19 cellular contexts compared by ENCODE assay signal in the genomic region with DNA sequence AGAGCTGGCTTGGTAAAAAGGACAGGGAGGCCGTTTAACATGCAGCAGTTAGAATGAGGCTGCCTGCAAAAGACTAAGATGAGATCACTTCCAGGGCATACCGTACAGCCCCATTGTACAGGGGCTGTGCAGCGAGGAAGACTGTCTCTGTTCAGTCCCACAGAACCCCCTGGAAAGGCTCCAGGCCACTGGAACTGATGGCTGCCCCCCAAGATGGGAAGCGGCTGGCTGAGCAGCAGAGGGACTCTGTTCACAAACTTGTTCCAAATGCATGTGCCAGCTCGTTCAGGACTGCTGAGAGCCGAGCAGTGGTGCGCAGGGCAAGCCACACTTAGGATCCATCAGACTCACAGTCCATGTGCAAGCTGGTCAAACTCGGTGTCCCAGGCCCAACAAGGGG.
A peak's percentile ranks its signal among the peaks of the same experiment; 100 is the strongest.
DNase-seq lines count a peak whose midpoint lies in the region; ATAC-seq, FAIRE-seq and TF ChIP-seq lines count a peak whose summit lies in the region.
"Had no signal": no experiment of that assay in that cellular context is flagged by ENCODE, and none has a peak within 500 bp of the region (broad histone marks: within the 10 kb centered on the region; RNA-seq: fewer than 3 reads in every experiment).

No MANE protein-coding gene starts in this region.

- no peak overlapping the region for H3K9ac ChIP-seq in astrocyte (ENCODE audit: low read length)
- H3K9ac ChIP-seq in mammary epithelial cell (ENCODE audit: insufficient read depth, low read length) = no peak overlapping the region

- H3K4me1 ChIP-seq in astrocyte (ENCODE audit: insufficient read depth, low read length) (peaks cover 33% of the 10 kb centered on the region), heart left ventricle (peaks cover 7 to 79% (median 57%) of the 10 kb centered on the region in 12 donors), mammary epithelial cell (ENCODE audit: insufficient read depth, low read length) (peaks cover 34% of the 10 kb centered on the region)

- peaks cover 31% of the 10 kb centered on the region for H3K4me1 Mint-ChIP-seq in astrocyte (ENCODE audit: low read depth, unreplicated experiment)
- peaks cover 3% of the 10 kb centered on the region for H3K4me1 Mint-ChIP-seq in activated CD4-positive, alpha-beta memory T cell treated with anti-CD3 and anti-CD28 coated beads, Interleukin-2, amount 10 ng/mL, durations not matched to agents 7 days and 5 days

- H3K36me3 ChIP-seq in astrocyte (ENCODE audit: insufficient read depth, low read length) (no peaks in the 10 kb centered on the region), heart left ventricle (no peaks in the 10 kb centered on the region), mammary epithelial cell (ENCODE audit: insufficient read depth, low read length) (no peaks in the 10 kb centered on the region)
- H3K36me3 ChIP-seq: brain microvascular endothelial cell, WERI-Rb-1 had no signal

- H3K79me2 ChIP-seq in astrocyte (ENCODE audit: insufficient read depth, low read length) = no peaks in the 10 kb centered on the region
- peaks cover 92% of the 10 kb centered on the region for H3K79me2 ChIP-seq in mammary epithelial cell (ENCODE audit: insufficient read depth, low read length)

- H3K4me2 ChIP-seq in astrocyte (ENCODE audit: low read length) (peak overlapping the region; percentile 66), mammary epithelial cell (ENCODE audit: insufficient read depth, low read depth, low read length) (no peak overlapping the region)

- intact Hi-C loops in heart left ventricle (cut with DNase I) = no loop called here
- intact Hi-C loops in mammary epithelial cell (cut with micrococcal nuclease) = no loop called here

- no peak overlapping the region for H3K27ac Mint-ChIP-seq in astrocyte (ENCODE audit: unreplicated experiment)
- no peak overlapping the region for H3K27ac Mint-ChIP-seq in activated CD4-positive, alpha-beta memory T cell treated with anti-CD3 and anti-CD28 coated beads, Interleukin-2, amount 10 ng/mL, durations not matched to agents 7 days and 5 days

- POLR2A ChIA-PET in activated CD4-positive, alpha-beta memory T cell treated with anti-CD3 and anti-CD28 coated beads, Interleukin-2, amount 10 ng/mL, durations not matched to agents 7 days and 5 days (lab: Charles Lee) = no interaction called here

- H2AFZ ChIP-seq in astrocyte (ENCODE audit: low read depth, low read length) (no peak overlapping the region), mammary epithelial cell (ENCODE audit: low read depth, low read length) (no peak overlapping the region)

- DNase-seq in astrocyte (ENCODE audit: low read depth) (no peak), heart left ventricle (peak in 1 of 5 donors; percentile 51), retina (peak; percentile 2), mammary epithelial cell (no peak), SKM-1 (lab: John Stamatoyannopoulos, UW; ENCODE audit: unreplicated experiment) (no peak)
- DNase-seq in activated CD4-positive, alpha-beta memory T cell treated with anti-CD3 and anti-CD28 coated beads, Interleukin-2, amount 10 ng/mL, durations not matched to agents 7 days and 5 days = no peak
- DNase-seq in activated T-cell treated with anti-CD3 and anti-CD28 coated beads, Interleukin-2, amount 50 U/mL, for 48 hours = no peak
- DNase-seq: activated gamma-delta T cell; brain microvascular endothelial cell; foreskin melanocyte; NCI-H2029; NCI-H510A treated with DMSO at 0.1 percent for 48 hours; PC-3; small intestine; stimulated activated naive CD4-positive, alpha-beta T cell; WERI-Rb-1 had no signal

- H4K20me1 ChIP-seq in astrocyte (ENCODE audit: insufficient read depth, low read length) = peaks cover 57% of the 10 kb centered on the region
- H4K20me1 ChIP-seq in mammary epithelial cell (ENCODE audit: insufficient read depth, low read length) = no peaks in the 10 kb centered on the region

- FAIRE-seq in astrocyte (lab: Jason Lieb, UNC) = no peak
- FAIRE-seq: GM18507, small intestine had no signal

- dilution Hi-C loops in mammary epithelial cell (cut with HindIII; ENCODE audit: low sequenced_read_pairs) = loop anchor here (5.0 kb wide), 1 partner anchor 36 kb away; no protein-coding TSS in a partner anchor

- H3K9me3 ChIP-seq in astrocyte (ENCODE audit: insufficient read depth, low read depth, low read length) (no peaks in the 10 kb centered on the region), heart left ventricle (no peaks in the 10 kb centered on the region), mammary epithelial cell (replicated peaks; ENCODE audit: insufficient read depth, low read length) (no peaks in the 10 kb centered on the region)
- H3K9me3 ChIP-seq: neutrophil had no signal

- no peaks in the 10 kb centered on the region for H3K9me3 Mint-ChIP-seq in astrocyte (ENCODE audit: unreplicated experiment)
- no peaks in the 10 kb centered on the region for H3K9me3 Mint-ChIP-seq in activated CD4-positive, alpha-beta memory T cell treated with anti-CD3 and anti-CD28 coated beads, Interleukin-2, amount 10 ng/mL, durations not matched to agents 7 days and 5 days

- WGBS in heart left ventricle, 4 donors = 62 to 70% (median 66%) methylated on average over 7 to 8 of the region's 8 CpGs
- 10% methylated on average over 5 of the region's 8 CpGs for WGBS in mammary epithelial cell (ENCODE audit: low coverage, missing lambda C conversion rate)

- peaks cover 3% of the 10 kb centered on the region for H3K27me3 ChIP-seq in astrocyte (ENCODE audit: insufficient read depth, low read length)
- no peaks in the 10 kb centered on the region for H3K27me3 ChIP-seq in heart left ventricle
- no peaks in the 10 kb centered on the region for H3K27me3 ChIP-seq in mammary epithelial cell (ENCODE audit: insufficient read depth, low read length)
- H3K27me3 ChIP-seq: brain microvascular endothelial cell, neutrophil had no signal

- no peak overlapping the region for H3K4me3 Mint-ChIP-seq in astrocyte (ENCODE audit: unreplicated experiment)
- no peak overlapping the region for H3K4me3 Mint-ChIP-seq in activated CD4-positive, alpha-beta memory T cell treated with anti-CD3 and anti-CD28 coated beads, Interleukin-2, amount 10 ng/mL, durations not matched to agents 7 days and 5 days

- in situ Hi-C loops in mammary epithelial cell (cut with MboI; ENCODE audit: low sequenced_read_pairs in 2 of 2) = no loop called here

- peak overlapping the region; percentile 83 for H3K27ac ChIP-seq in C4-2B
- no peak overlapping the region for H3K27ac ChIP-seq in astrocyte (ENCODE audit: low read depth, low read length)
- H3K27ac ChIP-seq in heart left ventricle = peak overlapping the region in 11 of 12 donors; percentile 21 to 89 (median 73)
- H3K27ac ChIP-seq in mammary epithelial cell (ENCODE audit: insufficient read depth, low read depth, low read length) = no peak overlapping the region
- H3K27ac ChIP-seq: brain microvascular endothelial cell, neutrophil, WERI-Rb-1 had no signal

- CTCF ChIA-PET in mammary epithelial cell (lab: Charles Lee; ENCODE audit: low non-redundant PET) = no interaction called here
- CTCF ChIA-PET in activated CD4-positive, alpha-beta memory T cell treated with anti-CD3 and anti-CD28 coated beads, Interleukin-2, amount 10 ng/mL, durations not matched to agents 7 days and 5 days (lab: Charles Lee) = no interaction called here

- peak in 1 of 4 donors; percentile 14 for ATAC-seq in heart left ventricle

- no peaks in the 10 kb centered on the region for H3K36me3 Mint-ChIP-seq in astrocyte (ENCODE audit: low read depth, unreplicated experiment)
- H3K36me3 Mint-ChIP-seq in activated CD4-positive, alpha-beta memory T cell treated with anti-CD3 and anti-CD28 coated beads, Interleukin-2, amount 10 ng/mL, durations not matched to agents 7 days and 5 days (ENCODE audit: low read depth) = no peaks in the 10 kb centered on the region

- TF ChIP-seq CTCF in C4-2B (conservative IDR thresholded peaks at IDR 0.05) (no peak), astrocyte (IDR thresholded peaks at IDR 0.05; ENCODE audit: insufficient read depth, low read depth, low read length) (no peak), heart left ventricle (IDR thresholded peaks at IDR 0.05) (no peak), mammary epithelial cell (conservative IDR thresholded peaks at IDR 0.05 in 1 of 2, IDR thresholded peaks at IDR 0.05 in 1 of 2; ENCODE audit: extremely low read depth in 1 of 2, insufficient read depth in 1 of 2, low read depth in 1 of 2, low read length in 2 of 2) (no peak)

- peaks cover 19% of the 10 kb centered on the region for H3K27me3 Mint-ChIP-seq in astrocyte (ENCODE audit: low read depth, unreplicated experiment)
- H3K27me3 Mint-ChIP-seq in activated CD4-positive, alpha-beta memory T cell treated with anti-CD3 and anti-CD28 coated beads, Interleukin-2, amount 10 ng/mL, durations not matched to agents 7 days and 5 days = no peaks in the 10 kb centered on the region

- BruUV-seq in mammary epithelial cell (replicated peaks; lab: Mats Ljungman, UMichigan) = no TSS peak

- no peak overlapping the region for H3K4me3 ChIP-seq in astrocyte (ENCODE audit: insufficient read depth, low read depth, low read length)
- H3K4me3 ChIP-seq in heart left ventricle = no peak overlapping the region
- no peak overlapping the region for H3K4me3 ChIP-seq in mammary epithelial cell (replicated peaks in 1 of 3; ENCODE audit: insufficient read depth in 1 of 3, low read depth in 2 of 3, low read length in 3 of 3)

- no peak for TF ChIP-seq POLR2A in heart left ventricle (IDR thresholded peaks at IDR 0.05)

Comparison
In these comparisons a context has a peak if more than half of its experiments do, and no peak if none do; other contexts are left out.
1. H3K27ac ChIP-seq: peak in C4-2B (single experiment) and heart left ventricle (11 of 12); none in astrocyte (single experiment) and mammary epithelial cell (single experiment).